In genomic region chr3:53705774-53706173, GRCh38 we compare ENCODE assay signal across 15 cellular contexts.
DNase-seq lines count a peak whose midpoint lies in the region; ATAC-seq, FAIRE-seq and TF ChIP-seq lines count a peak whose summit lies in the region.
"Had no signal": no experiment of that assay in that cellular context is flagged by ENCODE, and none has a peak within 500 bp of the region (broad histone marks: within the 10 kb centered on the region; RNA-seq: fewer than 3 reads in every experiment).

No MANE protein-coding gene starts in this region.

- DNase-seq in activated CD8-positive, alpha-beta memory T cell treated with anti-CD3 and anti-CD28 coated beads, Interleukin-2, amount 10 ng/mL, durations not matched to agents 7 days and 5 days = peak; percentile 43
- DNase-seq in activated CD8-positive, alpha-beta memory T cell treated with anti-CD3 and anti-CD28 coated beads, Interleukin-2, amount 50 U/mL, for 4 hours = no peak
- DNase-seq in caudate nucleus (lab: John Stamatoyannopoulos, UW) (peak in 7 of 61 donors; percentile 8 to 52 (median 19)), thyroid gland (peak; percentile 65 to 72), A172 (ENCODE audit: low spot score) (no peak), HepG2 (ENCODE audit: low spot score) (no peak)
- DNase-seq: activated gamma-delta T cell; CD8-positive, alpha-beta memory T cell; DMS79 treated with DMSO at 0.1 percent for 48 hours; mucosa of descending colon; NCI-H2171 treated with DMSO at 0.1 percent for 48 hours had no signal

- no peak for FAIRE-seq in HepG2 (lab: Jason Lieb, UNC)

- H3K36me3 Mint-ChIP-seq in activated CD8-positive, alpha-beta memory T cell treated with anti-CD3 and anti-CD28 coated beads, Interleukin-2, amount 10 ng/mL, durations not matched to agents 7 days and 5 days = no peaks in the 10 kb centered on the region
- H3K36me3 Mint-ChIP-seq: CD8-positive, alpha-beta memory T cell had no signal

- ATAC-seq in activated CD8-positive, alpha-beta memory T cell treated with anti-CD3 and anti-CD28 coated beads, Interleukin-2, amount 10 ng/mL, durations not matched to agents 7 days and 5 days = peak; percentile 50
- no peak for ATAC-seq in HepG2
- ATAC-seq in GM21447 (IDR thresholded peaks at IDR 0.05; ENCODE audit: unreplicated experiment) = no peak
- ATAC-seq: mucosa of descending colon, sciatic nerve had no signal

- H3K27me3 Mint-ChIP-seq in activated CD8-positive, alpha-beta memory T cell treated with anti-CD3 and anti-CD28 coated beads, Interleukin-2, amount 10 ng/mL, durations not matched to agents 7 days and 5 days = peaks cover 10% of the 10 kb centered on the region

- TF ChIP-seq RAD21 in HepG2 (CRISPR knock-in tag; IDR thresholded peaks at IDR 0.05) = no peak

- intact Hi-C loops in thyroid gland (cut with DNase I) = loop anchor here (5.0 kb wide), 1 partner anchor 403 kb away; no protein-coding TSS in a partner anchor
- intact Hi-C loops in HepG2 (cut with micrococcal nuclease; ENCODE audit: unreplicated experiment) = no loop called here

- no peak overlapping the region for H3K27ac Mint-ChIP-seq in activated CD8-positive, alpha-beta memory T cell treated with anti-CD3 and anti-CD28 coated beads, Interleukin-2, amount 10 ng/mL, durations not matched to agents 7 days and 5 days

- in situ Hi-C loops in HepG2 (cut with HindIII; ENCODE audit: extremely low pct_ligation_motif_present, low pct_unique_long_range_greater_than_20kb) = no loop called here

- H2AFZ ChIP-seq in HepG2 (ENCODE audit: low read length) = no peak overlapping the region

- no peak overlapping the region for H3K4me2 ChIP-seq in HepG2 (ENCODE audit: low read depth, low read length)

- TF ChIP-seq EP300 in HepG2 (IDR thresholded peaks at IDR 0.05; ENCODE audit: low read depth in 2 of 2, low read length in 2 of 2) (no peak), HepG2 (CRISPR knock-in tag; IDR thresholded peaks at IDR 0.05; ENCODE audit: borderline replicate concordance) (no peak)

- peak overlapping the region; percentile 62 for H3K27ac ChIP-seq in KOPT-K1 (ENCODE audit: low read depth, low read length, poor library complexity, severe bottlenecking)
- peak overlapping the region; percentile 17 for H3K27ac ChIP-seq in caudate nucleus (ENCODE audit: low read depth, low read length)
- no peak overlapping the region for H3K27ac ChIP-seq in thyroid gland
- no peak overlapping the region for H3K27ac ChIP-seq in HepG2 (ENCODE audit: extremely low read length, insufficient read depth, low read length)
- H3K27ac ChIP-seq: ascending aorta had no signal

- BruUV-seq in HepG2 (replicated peaks; lab: Mats Ljungman, UMichigan) = no TSS peak

- H4K20me1 ChIP-seq in HepG2 (ENCODE audit: insufficient read depth, low read length) = no peaks in the 10 kb centered on the region

- WGBS in thyroid gland, 2 donors = 20 to 46% methylated on average over 1 to 4 of the region's 4 CpGs
- WGBS in HepG2 (ENCODE audit: low lambda C conversion rate) = 33% methylated on average over 1 of the region's 4 CpGs

- POLR2A ChIA-PET in HepG2 (lab: Yijun Ruan, JAX) = no interaction called here

- H3K9ac ChIP-seq in HepG2 (ENCODE audit: insufficient read depth, low read depth, low read length) = no peak overlapping the region

- no peak overlapping the region for H3K4me3 Mint-ChIP-seq in activated CD8-positive, alpha-beta memory T cell treated with anti-CD3 and anti-CD28 coated beads, Interleukin-2, amount 10 ng/mL, durations not matched to agents 7 days and 5 days
- H3K4me3 Mint-ChIP-seq: CD8-positive, alpha-beta memory T cell had no signal

- TF ChIP-seq CTCF in thyroid gland (IDR thresholded peaks at IDR 0.05) (no peak), HepG2 (CRISPR knock-in tag; IDR thresholded peaks at IDR 0.05) (no peak)

- H3K9me3 ChIP-seq in KOPT-K1 (ENCODE audit: insufficient read depth, low read length, poor library complexity, severe bottlenecking) (no peaks in the 10 kb centered on the region), thyroid gland (no peaks in the 10 kb centered on the region), HepG2 (ENCODE audit: low read length) (no peaks in the 10 kb centered on the region)
- H3K9me3 ChIP-seq: ascending aorta, mucosa of descending colon had no signal

- no peaks in the 10 kb centered on the region for H3K9me3 Mint-ChIP-seq in activated CD8-positive, alpha-beta memory T cell treated with anti-CD3 and anti-CD28 coated beads, Interleukin-2, amount 10 ng/mL, durations not matched to agents 7 days and 5 days (ENCODE audit: low read depth)
- H3K9me3 Mint-ChIP-seq: CD8-positive, alpha-beta memory T cell had no signal

- no peak for TF ChIP-seq POLR2A in thyroid gland (IDR thresholded peaks at IDR 0.05)
- TF ChIP-seq POLR2A in HepG2 (IDR thresholded peaks at IDR 0.05; ENCODE audit: insufficient read depth in 1 of 2, low read depth in 2 of 2, low read length in 2 of 2) = no peak

- H3K4me3 ChIP-seq in thyroid gland (replicated peaks in 1 of 3) (no peak overlapping the region), HepG2 (replicated peaks in 1 of 3; ENCODE audit: insufficient read depth in 1 of 3, low read depth in 2 of 3, low read length in 3 of 3) (no peak overlapping the region)
- H3K4me3 ChIP-seq: ascending aorta, mucosa of descending colon had no signal

- no peaks in the 10 kb centered on the region for H3K36me3 ChIP-seq in KOPT-K1 (ENCODE audit: insufficient read depth, low read length)
- H3K36me3 ChIP-seq in thyroid gland = no peaks in the 10 kb centered on the region
- no peaks in the 10 kb centered on the region for H3K36me3 ChIP-seq in HepG2 (replicated peaks in 1 of 2; ENCODE audit: control insufficient read depth in 1 of 2, insufficient read depth in 2 of 2, low read length in 2 of 2)
- H3K36me3 ChIP-seq: ascending aorta had no signal

- H3K27me3 ChIP-seq in thyroid gland (no peaks in the 10 kb centered on the region), HepG2 (ENCODE audit: control insufficient read depth in 1 of 2, insufficient read depth in 2 of 2, low read length in 2 of 2) (no peaks in the 10 kb centered on the region; a peak in 1 of 5 replicates)
- H3K27me3 ChIP-seq: ascending aorta had no signal

- H3K4me1 ChIP-seq in thyroid gland (peaks cover 0 to 13% of the 10 kb centered on the region in 2 donors), HepG2 (ENCODE audit: insufficient read depth, low read length) (peaks cover 8% of the 10 kb centered on the region)
- H3K4me1 ChIP-seq: ascending aorta had no signal

- CTCF ChIA-PET in activated CD8-positive, alpha-beta memory T cell treated with anti-CD3 and anti-CD28 coated beads, Interleukin-2, amount 10 ng/mL, durations not matched to agents 7 days and 5 days (lab: Charles Lee) = interaction anchor here (1.0 kb wide), 1 partner anchor 9 kb away, joined by 3 read pairs; no protein-coding TSS in a partner anchor
- CTCF ChIA-PET in HepG2 (lab: Yijun Ruan, JAX; ENCODE audit: low intra/inter-chr PET ratio, low total read pairs) = no interaction called here

- no peaks in the 10 kb centered on the region for H3K79me2 ChIP-seq in HepG2 (ENCODE audit: insufficient read depth, low read length)

- H3K4me1 Mint-ChIP-seq in activated CD8-positive, alpha-beta memory T cell treated with anti-CD3 and anti-CD28 coated beads, Interleukin-2, amount 10 ng/mL, durations not matched to agents 7 days and 5 days = peaks cover 18% of the 10 kb centered on the region

TF ChIP-seq in HepG2, 621 proteins besides CTCF, POLR2A, EP300 and RAD21 (continues in another document):
- TF ChIP-seq CBX2 (IDR thresholded peaks at IDR 0.05; ENCODE audit: low read depth, low read length) (no peak), CBX2 (CRISPR knock-in tag; IDR thresholded peaks at IDR 0.05; ENCODE audit: low read depth) (no peak), TMF1 (CRISPR knock-in tag; IDR thresholded peaks at IDR 0.05; ENCODE audit: low read depth) (no peak), CREM (IDR thresholded peaks at IDR 0.05) (no peak), CREM (CRISPR knock-in tag; IDR thresholded peaks at IDR 0.05) (no peak), ZNF501 (CRISPR knock-in tag; IDR thresholded peaks at IDR 0.05) (no peak), ZNF644 (CRISPR knock-in tag; IDR thresholded peaks at IDR 0.05; ENCODE audit: low read depth) (no peak), MATR3 (CRISPR knock-in tag; IDR thresholded peaks at IDR 0.05) (no peak)

Comparison
In these comparisons a context has a peak if more than half of its experiments do, and no peak if none do; other contexts are left out.
1. DNase-seq: peak in activated CD8-positive, alpha-beta memory T cell treated with anti-CD3 and anti-CD28 coated beads, Interleukin-2, amount 10 ng/mL, durations not matched to agents 7 days and 5 days (single experiment) and thyroid gland (2 of 2); none in activated CD8-positive, alpha-beta memory T cell treated with anti-CD3 and anti-CD28 coated beads, Interleukin-2, amount 50 U/mL, for 4 hours (single experiment), A172 (single experiment) and HepG2 (single experiment).
2. H3K27ac ChIP-seq: peak in KOPT-K1 (single experiment) and caudate nucleus (single experiment); none in thyroid gland (0 of 3) and HepG2 (single experiment).